Comparison of ENCODE assay signal across 27 cellular contexts in genomic region chr18:68330658-68331057, GRCh38.
"Had no signal": no experiment of that assay in that cellular context is flagged by ENCODE, and none has a peak within 500 bp of the region (broad histone marks: within the 10 kb centered on the region; RNA-seq: fewer than 3 reads in every experiment).

No MANE protein-coding gene starts in this region.

- DNase-seq: activated CD4-positive, alpha-beta T cell treated with anti-CD3 and anti-CD28 coated beads, Interleukin-2, amount 10 ng/mL, durations not matched to agents 7 days and 5 days; activated CD4-positive, alpha-beta T cell treated with anti-CD3 and anti-CD28 coated beads, Interleukin-2, amount 50 U/mL, for 48 hours; activated CD8-positive, alpha-beta T cell treated with anti-CD3 and anti-CD28 coated beads, Interleukin-2, amount 10 ng/mL, durations not matched to agents 7 days and 5 days; activated gamma-delta T cell; activated naive CD4-positive, alpha-beta T cell treated with Interleukin-2 at 50 U/mL for 16 hours; activated naive CD8-positive, alpha-beta T cell treated with anti-CD3 and anti-CD28 coated beads, Interleukin-2, amount 10 ng/mL, durations not matched to agents 7 days and 5 days; activated T-cell treated with anti-CD3 and anti-CD28 coated beads, Interleukin-2, amount 50 U/mL, for 24 hours; amygdala; NCI-H1048; NCI-H1105 treated with DMSO at 0.1 percent for 48 hours; NCI-H1436; NCI-H1694; NCI-H1930; NCI-H2081 treated with DMSO at 0.1 percent for 48 hours; NCI-H226; NCI-H446 treated with DMSO at 0.1 percent for 48 hours; NCI-H524; NCI-H69; NK-92 treated with Interleukin-12 subunit alpha and Interleukin-12 subunit beta, amount 100 ng/mL, for 24 hours; PC-9; Right ventricle myocardium superior; SW 1271; T-helper 1 cell; T1000 had no signal

- H3K9me3 Mint-ChIP-seq: activated CD4-positive, alpha-beta T cell treated with anti-CD3 and anti-CD28 coated beads, Interleukin-2, amount 10 ng/mL, durations not matched to agents 7 days and 5 days; activated naive CD4-positive, alpha-beta T cell treated with anti-CD3 and anti-CD28 coated beads, Interleukin-2, amount 50 U/mL, for 24 hours; activated naive CD8-positive, alpha-beta T cell treated with anti-CD3 and anti-CD28 coated beads, Interleukin-2, amount 10 ng/mL, durations not matched to agents 7 days and 5 days; activated T-cell treated with anti-CD3 and anti-CD28 coated beads, Interleukin-2, amount 50 U/mL, for 24 hours; activated T-helper 2 cell treated with anti-CD3 and anti-CD28 coated beads, Interferon-gamma antibody, Interleukin-2, Interleukin-4, amounts not matched to agents 10 μg/mL and 5 μg/mL and 100 μg/mL, durations not matched to agents 14 hours and 24 hours and 36 hours had no signal

- H3K36me3 Mint-ChIP-seq: activated naive CD4-positive, alpha-beta T cell treated with anti-CD3 and anti-CD28 coated beads, Interleukin-2, amount 50 U/mL, for 24 hours; activated naive CD8-positive, alpha-beta T cell treated with anti-CD3 and anti-CD28 coated beads, Interleukin-2, amount 10 ng/mL, durations not matched to agents 7 days and 5 days had no signal

- H3K4me3 Mint-ChIP-seq: activated CD4-positive, alpha-beta T cell treated with anti-CD3 and anti-CD28 coated beads, Interleukin-2, amount 10 ng/mL, durations not matched to agents 7 days and 5 days; activated CD8-positive, alpha-beta T cell treated with anti-CD3 and anti-CD28 coated beads, Interleukin-2, amount 10 ng/mL, durations not matched to agents 7 days and 5 days; activated naive CD4-positive, alpha-beta T cell treated with anti-CD3 and anti-CD28 coated beads, Interleukin-2, amount 50 U/mL, for 24 hours; activated naive CD8-positive, alpha-beta T cell treated with anti-CD3 and anti-CD28 coated beads, Interleukin-2, amount 10 ng/mL, durations not matched to agents 7 days and 5 days; activated T-cell treated with anti-CD3 and anti-CD28 coated beads, Interleukin-2, amount 50 U/mL, for 24 hours had no signal

- H3K27ac Mint-ChIP-seq: activated CD4-positive, alpha-beta T cell treated with anti-CD3 and anti-CD28 coated beads, Interleukin-2, amount 10 ng/mL, durations not matched to agents 7 days and 5 days; activated CD8-positive, alpha-beta T cell treated with anti-CD3 and anti-CD28 coated beads, Interleukin-2, amount 10 ng/mL, durations not matched to agents 7 days and 5 days; activated naive CD4-positive, alpha-beta T cell treated with anti-CD3 and anti-CD28 coated beads, Interleukin-2, amount 50 U/mL, for 24 hours; activated naive CD8-positive, alpha-beta T cell treated with anti-CD3 and anti-CD28 coated beads, Interleukin-2, amount 10 ng/mL, durations not matched to agents 7 days and 5 days; activated T-cell treated with anti-CD3 and anti-CD28 coated beads, Interleukin-2, amount 50 U/mL, for 24 hours; activated T-helper 2 cell treated with anti-CD3 and anti-CD28 coated beads, Interferon-gamma antibody, Interleukin-2, Interleukin-4, amounts not matched to agents 10 μg/mL and 5 μg/mL and 100 μg/mL, durations not matched to agents 14 hours and 24 hours and 36 hours had no signal

- H3K27me3 Mint-ChIP-seq: activated CD4-positive, alpha-beta T cell treated with anti-CD3 and anti-CD28 coated beads, Interleukin-2, amount 10 ng/mL, durations not matched to agents 7 days and 5 days; activated naive CD4-positive, alpha-beta T cell treated with anti-CD3 and anti-CD28 coated beads, Interleukin-2, amount 50 U/mL, for 24 hours; activated T-cell treated with anti-CD3 and anti-CD28 coated beads, Interleukin-2, amount 50 U/mL, for 24 hours had no signal

- ATAC-seq: activated CD8-positive, alpha-beta T cell treated with anti-CD3 and anti-CD28 coated beads, Interleukin-2, amount 10 ng/mL, durations not matched to agents 7 days and 5 days; K562 had no signal

- H3K4me1 Mint-ChIP-seq: activated CD4-positive, alpha-beta T cell treated with anti-CD3 and anti-CD28 coated beads, Interleukin-2, amount 10 ng/mL, durations not matched to agents 7 days and 5 days; activated naive CD4-positive, alpha-beta T cell treated with anti-CD3 and anti-CD28 coated beads, Interleukin-2, amount 50 U/mL, for 24 hours; activated naive CD8-positive, alpha-beta T cell treated with anti-CD3 and anti-CD28 coated beads, Interleukin-2, amount 10 ng/mL, durations not matched to agents 7 days and 5 days had no signal
